In the genomic region with DNA sequence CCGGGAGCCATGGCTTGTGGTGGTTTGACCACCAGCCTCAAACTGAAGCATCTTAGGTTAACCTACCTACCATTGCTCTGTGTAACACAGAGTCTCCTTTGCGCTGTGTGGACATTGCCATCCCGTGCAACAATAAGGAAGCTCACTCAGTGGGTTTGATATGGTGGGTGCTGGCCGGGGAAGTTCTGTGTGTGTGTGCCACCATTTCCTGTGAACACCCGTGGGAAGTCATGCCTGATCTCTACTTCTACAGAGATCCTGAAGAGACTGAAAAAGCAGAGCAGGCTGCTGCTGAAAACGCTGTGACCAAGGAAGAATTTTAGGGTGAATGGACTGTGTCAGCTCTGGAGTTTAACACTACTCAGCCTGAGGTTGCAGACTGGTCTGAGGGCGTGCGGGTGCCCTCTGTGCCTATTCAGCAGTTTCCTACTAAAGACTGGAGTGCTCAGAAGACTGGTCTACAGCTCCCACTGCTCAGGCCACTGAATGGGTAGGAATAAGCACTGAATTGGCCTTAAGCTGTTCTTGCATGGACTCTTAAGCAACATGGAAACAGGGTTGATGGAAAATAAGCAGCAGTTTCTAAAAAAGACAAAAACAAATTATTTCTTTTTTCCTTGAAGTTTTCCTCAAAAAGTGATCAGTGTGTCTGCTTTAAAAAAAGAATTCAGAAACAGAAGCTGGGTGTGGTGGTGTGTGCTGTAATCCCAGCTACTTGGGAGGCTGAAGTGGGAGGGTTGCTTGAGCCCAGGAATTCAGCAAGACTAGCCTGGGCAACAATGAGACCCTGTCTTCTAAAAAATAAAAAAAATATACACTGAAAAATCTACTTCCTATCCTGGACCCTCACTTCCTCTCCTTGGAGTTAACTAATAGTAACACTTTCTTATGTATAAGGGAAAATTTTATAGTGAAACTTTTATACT, we compare ENCODE assay signal across 12 cellular contexts. TPM values are rescaled to one million over a fixed set of nuclear protein-coding genes. Genes with fewer than 3 reads are reported as not detected.
DNase-seq lines count a peak whose midpoint lies in the region; ATAC-seq and TF ChIP-seq lines count a peak whose summit lies in the region.
"Had no signal": no experiment of that assay in that cellular context is flagged by ENCODE, and none has a peak within 500 bp of the region (broad histone marks: within the 10 kb centered on the region; RNA-seq: fewer than 3 reads in every experiment).

No MANE protein-coding gene starts in this region.

- H3K4me3 ChIP-seq in coronary artery (peak overlapping the region; percentile 37), transverse colon (no peak overlapping the region), MG63 (no peak overlapping the region)
- H3K4me3 ChIP-seq: SJCRH30 had no signal

- no peak for TF ChIP-seq CTCF in coronary artery (IDR thresholded peaks at IDR 0.05)
- TF ChIP-seq CTCF in transverse colon (IDR thresholded peaks at IDR 0.05): no peak

- POLR2A ChIA-PET in activated naive CD8-positive, alpha-beta T cell treated with anti-CD3 and anti-CD28 coated beads, Interleukin-2, amount 10 ng/mL, durations not matched to agents 7 days and 5 days (lab: Charles Lee): no interaction called here

- H3K4me3 Mint-ChIP-seq in activated naive CD8-positive, alpha-beta T cell treated with anti-CD3 and anti-CD28 coated beads, Interleukin-2, amount 10 ng/mL, durations not matched to agents 7 days and 5 days: no peak overlapping the region
- no peak overlapping the region for H3K4me3 Mint-ChIP-seq in activated naive CD8-positive, alpha-beta T cell treated with anti-CD3 and anti-CD28 coated beads for 36 hours
- H3K4me3 Mint-ChIP-seq in naive B cell: peak overlapping the region in 6 of 8 donors; percentile 20 to 70 (median 50)

- H3K36me3 ChIP-seq in transverse colon (no peaks in the 10 kb centered on the region), MG63 (no peaks in the 10 kb centered on the region)
- H3K36me3 ChIP-seq: SJCRH30 had no signal

- peaks cover 0 to 11% of the 10 kb centered on the region in 2 donors for H3K9me3 ChIP-seq in transverse colon
- peaks cover 13% of the 10 kb centered on the region for H3K9me3 ChIP-seq in MG63
- H3K9me3 ChIP-seq: SJCRH30 had no signal

- in situ Hi-C loops in transverse colon (cut with MboI; ENCODE audit: low pct_ligation_motif_present in 1 of 4, low pct_unique_long_range_greater_than_20kb in 1 of 4, low sequenced_read_pairs in 3 of 4): no loop called here

- WGBS in transverse colon (ENCODE audit: low coverage in 1 of 2), 2 donors: 69% methylated on average over 8 of the region's 8 CpGs; no CpG with 5 or more reads in 1 of the 2 donors

- H3K27ac ChIP-seq in coronary artery (peak overlapping the region; percentile 72 to 85), transverse colon (peak overlapping the region; percentile 38 to 72 (median 58))
- H3K27ac ChIP-seq: SJCRH30 had no signal

- H3K36me3 Mint-ChIP-seq in activated naive CD8-positive, alpha-beta T cell treated with anti-CD3 and anti-CD28 coated beads, Interleukin-2, amount 10 ng/mL, durations not matched to agents 7 days and 5 days: peaks cover 41% of the 10 kb centered on the region
- H3K36me3 Mint-ChIP-seq in activated naive CD8-positive, alpha-beta T cell treated with anti-CD3 and anti-CD28 coated beads for 36 hours: peaks cover 38% of the 10 kb centered on the region
- peaks cover 0 to 6% of the 10 kb centered on the region in 2 donors for H3K36me3 Mint-ChIP-seq in naive B cell

- H3K9me3 Mint-ChIP-seq in activated naive CD8-positive, alpha-beta T cell treated with anti-CD3 and anti-CD28 coated beads, Interleukin-2, amount 10 ng/mL, durations not matched to agents 7 days and 5 days: peaks cover 6% of the 10 kb centered on the region
- H3K9me3 Mint-ChIP-seq in activated naive CD8-positive, alpha-beta T cell treated with anti-CD3 and anti-CD28 coated beads for 36 hours: peaks cover 4% of the 10 kb centered on the region
- H3K9me3 Mint-ChIP-seq in naive B cell: peaks cover 0 to 10% (median 2%) of the 10 kb centered on the region in 7 donors

- H3K4me1 ChIP-seq in transverse colon: peaks cover 9 to 49% (median 18%) of the 10 kb centered on the region in 4 donors
- H3K4me1 ChIP-seq: SJCRH30 had no signal

- intact Hi-C loops in transverse colon (cut with DNase I; ENCODE audit: low total_unique reads): no loop called here

- TF ChIP-seq EP300 in transverse colon (IDR thresholded peaks at IDR 0.05; ENCODE audit: low read depth): no peak

- no peaks in the 10 kb centered on the region for H3K27me3 Mint-ChIP-seq in activated naive CD8-positive, alpha-beta T cell treated with anti-CD3 and anti-CD28 coated beads, Interleukin-2, amount 10 ng/mL, durations not matched to agents 7 days and 5 days
- H3K27me3 Mint-ChIP-seq in activated naive CD8-positive, alpha-beta T cell treated with anti-CD3 and anti-CD28 coated beads for 36 hours: no peaks in the 10 kb centered on the region
- H3K27me3 Mint-ChIP-seq in naive B cell: no peaks in the 10 kb centered on the region

- H3K27me3 ChIP-seq in transverse colon (no peaks in the 10 kb centered on the region), MG63 (no peaks in the 10 kb centered on the region)
- H3K27me3 ChIP-seq: SJCRH30 had no signal

- DNase-seq in activated naive CD8-positive, alpha-beta T cell treated with anti-CD3 and anti-CD28 coated beads, Interleukin-2, amount 10 ng/mL, durations not matched to agents 7 days and 5 days: no peak
- DNase-seq in activated naive CD8-positive, alpha-beta T cell treated with anti-CD3 and anti-CD28 coated beads for 36 hours: no peak
- DNase-seq in coronary artery (ENCODE audit: low spot score) (no peak), naive B cell (no peak), transverse colon (no peak), GM19238 (ENCODE audit: insufficient read length, low spot score) (no peak), MG63 (no peak)
- DNase-seq: activated CD4-positive, alpha-beta T cell treated with anti-CD3 and anti-CD28 coated beads for 1 hour; activated naive CD4-positive, alpha-beta T cell treated with anti-CD3 and anti-CD28 coated beads, Interleukin-2, amount 50 U/mL, for 16 hours; NCI-H524 had no signal

- TF ChIP-seq POLR2A in transverse colon (IDR thresholded peaks at IDR 0.05): no peak

- H3K27ac Mint-ChIP-seq in activated naive CD8-positive, alpha-beta T cell treated with anti-CD3 and anti-CD28 coated beads, Interleukin-2, amount 10 ng/mL, durations not matched to agents 7 days and 5 days: peak overlapping the region; percentile 61
- H3K27ac Mint-ChIP-seq in activated naive CD8-positive, alpha-beta T cell treated with anti-CD3 and anti-CD28 coated beads for 36 hours: no peak overlapping the region
- H3K27ac Mint-ChIP-seq in naive B cell: peak overlapping the region; percentile 35 to 83 (median 58)

- no peak for ATAC-seq in activated naive CD8-positive, alpha-beta T cell treated with anti-CD3 and anti-CD28 coated beads, Interleukin-2, amount 10 ng/mL, durations not matched to agents 7 days and 5 days (ENCODE audit: low read depth)
- ATAC-seq in naive B cell (ENCODE audit: low read depth in 2 of 2): no peak
- no peak for ATAC-seq in HG02938 (IDR thresholded peaks at IDR 0.05; ENCODE audit: unreplicated experiment)

- peaks cover 17% of the 10 kb centered on the region for H3K4me1 Mint-ChIP-seq in activated naive CD8-positive, alpha-beta T cell treated with anti-CD3 and anti-CD28 coated beads, Interleukin-2, amount 10 ng/mL, durations not matched to agents 7 days and 5 days
- peaks cover 39% of the 10 kb centered on the region for H3K4me1 Mint-ChIP-seq in activated naive CD8-positive, alpha-beta T cell treated with anti-CD3 and anti-CD28 coated beads for 36 hours
- H3K4me1 Mint-ChIP-seq in naive B cell: peaks cover 43 to 70% (median 55%) of the 10 kb centered on the region in 3 donors

RNA-seq across cellular contexts. Expression of gene CEP350, which starts 14.6 kb away (rescaled TPM):
- total RNA-seq in activated naive CD8-positive, alpha-beta T cell treated with anti-CD3 and anti-CD28 coated beads, Interleukin-2, amount 10 ng/mL, durations not matched to agents 7 days and 5 days: 10 to 100 TPM; 63.4 to 73.6 TPM
- total RNA-seq in activated naive CD8-positive, alpha-beta T cell treated with anti-CD3 and anti-CD28 coated beads for 36 hours: 10 to 100 TPM; 34.4 to 37.6 TPM
- 10 to 100 TPM in 5 of 6 donors, 1 to 10 TPM in 1; 5.5 to 78.9 (median 37.0) TPM for polyA plus RNA-seq in naive B cell (ENCODE audit: low read depth in 6 of 6)
- total RNA-seq in transverse colon: 10 to 100 TPM; 40.0 to 60.3 (median 57.3) TPM
- total RNA-seq in MG63 (2014; rRNA removed; shearing (Covaris generic); ENCODE audit: low replicate concordance): 17.5 and 168 TPM in 2 replicates

Comparison
In these comparisons a context has a peak if more than half of its experiments do, and no peak if none do; other contexts are left out.
1. H3K4me3 Mint-ChIP-seq: peak in naive B cell (6 of 8); none in activated naive CD8-positive, alpha-beta T cell treated with anti-CD3 and anti-CD28 coated beads, Interleukin-2, amount 10 ng/mL, durations not matched to agents 7 days and 5 days (single experiment) and activated naive CD8-positive, alpha-beta T cell treated with anti-CD3 and anti-CD28 coated beads for 36 hours (single experiment).